1 cellular context compared by ENCODE assay signal in genomic region chr17:50218071-50218759, GRCh38.
TF ChIP-seq lines count a peak whose summit lies in the region.

No MANE protein-coding gene starts in this region.

TF ChIP-seq in GM12878, 131 proteins besides CTCF, POLR2A, EP300 and RAD21:
- TF ChIP-seq SUPT20H (IDR thresholded peaks at IDR 0.05; ENCODE audit: borderline replicate concordance, control insufficient read depth, low read depth, low read length) (no peak), RAD51 (IDR thresholded peaks at IDR 0.05) (0 out of 2 replicates have a peak, but pooled peaks have one; percentile 42), NR2F1 (conservative IDR thresholded peaks at IDR 0.05) (no peak), RUNX3 (IDR thresholded peaks at IDR 0.05; ENCODE audit: low read length) (no peak), FOXM1 (IDR thresholded peaks at IDR 0.05; ENCODE audit: low read depth, low read length) (no peak), NFIC (IDR thresholded peaks at IDR 0.05; ENCODE audit: low read depth, low read length) (no peak), GABPA (IDR thresholded peaks at IDR 0.05; ENCODE audit: low read depth) (no peak), SREBF2 (IDR thresholded peaks at IDR 0.05; ENCODE audit: low read length) (no peak), ATF7 (IDR thresholded peaks at IDR 0.05; ENCODE audit: low read depth) (0 out of 2 replicates have a peak, but pooled peaks have one; percentile 7), ZBTB40 (IDR thresholded peaks at IDR 0.05; ENCODE audit: borderline replicate concordance) (no peak), CREM (IDR thresholded peaks at IDR 0.05; ENCODE audit: low read depth) (no peak), CBFB (IDR thresholded peaks at IDR 0.05; ENCODE audit: low read depth) (no peak)
